In genomic region chr20:63133481-63134091, GRCh38 we compare ENCODE assay signal across 18 cellular contexts.
DNase-seq lines count a peak whose midpoint lies in the region; ATAC-seq and TF ChIP-seq lines count a peak whose summit lies in the region.
"Had no signal": no experiment of that assay in that cellular context is flagged by ENCODE, and none has a peak within 500 bp of the region (broad histone marks: within the 10 kb centered on the region; RNA-seq: fewer than 3 reads in every experiment).

No MANE protein-coding gene starts in this region.

- H3K4me3 ChIP-seq in mucosa of descending colon (no peak overlapping the region), suprapubic skin (no peak overlapping the region), trophoblast cell (ENCODE audit: low read depth, low read length) (no peak overlapping the region)
- H3K4me3 ChIP-seq: Peyer's patch had no signal

- H3K9me3 Mint-ChIP-seq in chondrocyte (ENCODE audit: low read depth): no peaks in the 10 kb centered on the region

- H3K4me1 ChIP-seq in mucosa of descending colon (ENCODE audit: low read depth): no peaks in the 10 kb centered on the region
- H3K4me1 ChIP-seq in suprapubic skin: no peaks in the 10 kb centered on the region
- H3K4me1 ChIP-seq in trophoblast cell (ENCODE audit: control insufficient read depth in 1 of 2, insufficient read depth in 2 of 2, low read length in 2 of 2): no peaks in the 10 kb centered on the region
- H3K4me1 ChIP-seq: Peyer's patch had no signal

- H3K27ac ChIP-seq in suprapubic skin: no peak overlapping the region
- H3K27ac ChIP-seq in trophoblast cell (ENCODE audit: low read depth, low read length): no peak overlapping the region
- H3K27ac ChIP-seq: C4-2B, Peyer's patch had no signal

- intact Hi-C loops in mucosa of descending colon (cut with DNase I, micrococcal nuclease): no loop called here

- H3K23ac ChIP-seq in trophoblast cell (ENCODE audit: low read length): no peak overlapping the region

- TF ChIP-seq EP300 in suprapubic skin (IDR thresholded peaks at IDR 0.05): no peak

- H3K9me3 ChIP-seq in mucosa of descending colon: no peaks in the 10 kb centered on the region
- H3K9me3 ChIP-seq in suprapubic skin: no peaks in the 10 kb centered on the region
- peaks cover 6% of the 10 kb centered on the region for H3K9me3 ChIP-seq in trophoblast cell (ENCODE audit: insufficient read depth, low read depth, low read length)
- H3K9me3 ChIP-seq: Peyer's patch had no signal

- no peak overlapping the region for H2BK12ac ChIP-seq in trophoblast cell (ENCODE audit: low read length)

- peaks cover 63% of the 10 kb centered on the region for H3K27me3 ChIP-seq in suprapubic skin
- no peaks in the 10 kb centered on the region for H3K27me3 ChIP-seq in trophoblast cell (ENCODE audit: insufficient read depth, low read length)
- H3K27me3 ChIP-seq: Peyer's patch had no signal

- WGBS in suprapubic skin: 86% methylated on average over 4 of the region's 15 CpGs
- WGBS in trophoblast cell (ENCODE audit: extremely low coverage, insufficient coverage, insufficient read length): no CpG with 5 or more reads among the region's 15 CpGs

- no peak overlapping the region for H3K4ac ChIP-seq in trophoblast cell (ENCODE audit: low read depth, low read length)

- no peaks in the 10 kb centered on the region for H3K4me1 Mint-ChIP-seq in chondrocyte (ENCODE audit: low read depth)

- H4K8ac ChIP-seq in trophoblast cell (ENCODE audit: low read depth, low read length): no peak overlapping the region

- TF ChIP-seq CTCF in chondrocyte (IDR thresholded peaks at IDR 0.05) (no peak), mucosa of descending colon (IDR thresholded peaks at IDR 0.05) (no peak), suprapubic skin (IDR thresholded peaks at IDR 0.05) (no peak)

- no peak overlapping the region for H4K12ac ChIP-seq in trophoblast cell (ENCODE audit: low read depth, low read length)

- no peak overlapping the region for H3K14ac ChIP-seq in trophoblast cell (ENCODE audit: low read length)

- H3K79me1 ChIP-seq in trophoblast cell (ENCODE audit: low read length): no peaks in the 10 kb centered on the region

- H2BK120ac ChIP-seq in trophoblast cell (ENCODE audit: insufficient read depth, low read length, poor library complexity): no peak overlapping the region

- H3K9ac ChIP-seq in trophoblast cell (ENCODE audit: low read length): no peak overlapping the region

- no peak overlapping the region for H3K27ac Mint-ChIP-seq in chondrocyte (ENCODE audit: unreplicated experiment)

- peak; percentile 54 for DNase-seq in activated effector memory CD4-positive, alpha-beta T cell treated with anti-CD3 and anti-CD28 coated beads, Interleukin-2, amount 50 U/mL, for 16 hours
- no peak for DNase-seq in activated effector memory CD4-positive, alpha-beta T cell treated with Interleukin-2 at 50 U/mL for 16 hours
- DNase-seq in chondrocyte (ENCODE audit: low spot score): peak; percentile 81
- DNase-seq in mucosa of descending colon: peak in 2 of 3 donors; percentile 12 to 16
- DNase-seq in suprapubic skin (ENCODE audit: low spot score in 2 of 2): peak; percentile 37 to 53
- DNase-seq in HuH-7.5 (ENCODE audit: low spot score): no peak
- no peak for DNase-seq in trophoblast cell
- DNase-seq: COR-L47, DMS153, EL, IMR-90, NCI-H1417, NCI-H2029, NCI-H2171 treated with DMSO at 0.1 percent for 48 hours, NCI-H774 had no signal

- no peak overlapping the region for H3K18ac ChIP-seq in trophoblast cell (ENCODE audit: low read length)

- H3K4me2 ChIP-seq in trophoblast cell (ENCODE audit: low read length): no peak overlapping the region

- H2AFZ ChIP-seq in trophoblast cell (ENCODE audit: insufficient read depth, low read length, poor library complexity): no peak overlapping the region

- no peaks in the 10 kb centered on the region for H3K79me2 ChIP-seq in trophoblast cell (ENCODE audit: control insufficient read depth, insufficient read depth, low read length, poor library complexity)

- H3K27me3 Mint-ChIP-seq in chondrocyte (ENCODE audit: low read depth): peaks cover 29% of the 10 kb centered on the region

- no peak overlapping the region for H3K4me3 Mint-ChIP-seq in chondrocyte (ENCODE audit: unreplicated experiment)

- peaks cover 2% of the 10 kb centered on the region for H3K36me3 Mint-ChIP-seq in chondrocyte (ENCODE audit: low read depth)

- H2BK5ac ChIP-seq in trophoblast cell (ENCODE audit: low read depth, low read length, poor library complexity): no peak overlapping the region

- TF ChIP-seq POLR2A in suprapubic skin (IDR thresholded peaks at IDR 0.05): no peak

- H2AK5ac ChIP-seq in trophoblast cell (ENCODE audit: low read length): no peak overlapping the region

- H3K36me3 ChIP-seq in mucosa of descending colon (ENCODE audit: low read depth) (no peaks in the 10 kb centered on the region), suprapubic skin (no peaks in the 10 kb centered on the region), trophoblast cell (ENCODE audit: control insufficient read depth in 1 of 2, insufficient read depth in 2 of 2, low read length in 2 of 2) (no peaks in the 10 kb centered on the region)
- H3K36me3 ChIP-seq: Peyer's patch had no signal

- H4K91ac ChIP-seq in trophoblast cell (ENCODE audit: low read depth, low read length): no peak overlapping the region

- no peak for ATAC-seq in mucosa of descending colon
- no peak for ATAC-seq in HG03521 (IDR thresholded peaks at IDR 0.05; ENCODE audit: unreplicated experiment)

Comparison
In these comparisons a context has a peak if more than half of its experiments do, and no peak if none do; other contexts are left out.
1. DNase-seq: peak in activated effector memory CD4-positive, alpha-beta T cell treated with anti-CD3 and anti-CD28 coated beads, Interleukin-2, amount 50 U/mL, for 16 hours (single experiment), chondrocyte (single experiment), mucosa of descending colon (2 of 3) and suprapubic skin (2 of 2); none in activated effector memory CD4-positive, alpha-beta T cell treated with Interleukin-2 at 50 U/mL for 16 hours (single experiment), HuH-7.5 (single experiment) and trophoblast cell (0 of 2).